Comparison of ENCODE assay signal across 31 cellular contexts in the genomic region with DNA sequence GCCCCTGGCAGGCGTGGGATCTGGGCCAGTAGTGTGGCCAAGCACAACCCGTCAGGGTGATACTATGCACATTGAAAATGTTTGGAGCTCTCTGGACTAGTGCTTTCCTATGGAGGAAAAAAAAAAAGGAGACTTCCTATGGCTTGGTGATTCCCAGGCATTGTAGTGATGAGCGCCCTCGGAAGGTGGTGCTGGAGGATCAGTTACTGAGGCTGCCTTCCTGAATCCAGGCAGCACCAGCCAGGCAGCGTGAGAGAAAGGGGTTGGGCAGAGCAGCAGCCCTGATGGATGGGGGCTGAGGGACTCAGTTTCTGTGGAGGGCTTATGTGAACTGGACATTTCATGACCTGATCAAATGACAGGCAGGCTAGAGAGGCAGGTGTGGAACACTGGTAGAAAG.
"Had no signal": no experiment of that assay in that cellular context is flagged by ENCODE, and none has a peak within 500 bp of the region (broad histone marks: within the 10 kb centered on the region; RNA-seq: fewer than 3 reads in every experiment).

No MANE protein-coding gene starts in this region.

- H3K4me1 Mint-ChIP-seq: activated naive CD4-positive, alpha-beta T cell treated with anti-CD3 and anti-CD28 coated beads, Interleukin-2, amount 10 ng/mL, durations not matched to agents 7 days and 5 days; immature natural killer cell; nephron had no signal

- H3K27ac ChIP-seq: ascending aorta, cardiac muscle cell, colonic mucosa, gastroesophageal sphincter, hepatocyte, left ventricle myocardium inferior, spleen, suprapubic skin, tibial artery, WERI-Rb-1 had no signal

- H3K79me2 ChIP-seq: hepatocyte had no signal

- H3K27me3 Mint-ChIP-seq: activated CD4-positive, alpha-beta memory T cell treated with anti-CD3 and anti-CD28 coated beads for 36 hours; activated T-cell treated with anti-CD3 and anti-CD28 coated beads, Interleukin-2, amount 50 U/mL, for 24 hours had no signal

- H3K4me3 ChIP-seq: ascending aorta, cardiac muscle cell, colonic mucosa, gastroesophageal sphincter, hepatocyte, left ventricle myocardium inferior, lung, spleen, suprapubic skin, tibial artery had no signal

- H3K27ac Mint-ChIP-seq: activated CD4-positive, alpha-beta memory T cell treated with anti-CD3 and anti-CD28 coated beads for 36 hours; activated CD4-positive, alpha-beta T cell treated with anti-CD3 and anti-CD28 coated beads, Interleukin-2, amount 10 ng/mL, durations not matched to agents 24 days and 14 days; activated naive CD4-positive, alpha-beta T cell treated with anti-CD3 and anti-CD28 coated beads, Interleukin-2, amount 10 ng/mL, durations not matched to agents 7 days and 5 days; activated naive CD8-positive, alpha-beta T cell treated with anti-CD3 and anti-CD28 coated beads, Interleukin-2, amount 10 ng/mL, durations not matched to agents 7 days and 5 days; activated T-cell treated with anti-CD3 and anti-CD28 coated beads, Interleukin-2, amount 50 U/mL, for 24 hours; immature natural killer cell; nephron; T-helper 1 cell treated with Interleukin-12 subunit alpha and Interleukin-12 subunit beta and Interleukin-4 antibody, amounts not matched to agents 30 μg/mL and 1 μg/mL, for 36 hours had no signal

- H3K9me3 ChIP-seq: ascending aorta, colonic mucosa, gastroesophageal sphincter, left ventricle myocardium inferior, spleen, suprapubic skin, tibial artery had no signal

- DNase-seq: activated CD4-positive, alpha-beta memory T cell treated with anti-CD3 and anti-CD28 coated beads for 36 hours; activated CD4-positive, alpha-beta T cell treated with anti-CD3 and anti-CD28 coated beads, Interleukin-2, amount 10 ng/mL, durations not matched to agents 24 days and 14 days; activated CD4-positive, CD25-positive, alpha-beta regulatory T cell treated with anti-CD3 and anti-CD28 coated beads, Interleukin-2, amount 50 U/mL, for 72 hours; activated CD8-positive, alpha-beta memory T cell treated with anti-CD3 and anti-CD28 coated beads, Interleukin-2, amount 50 U/mL, for 4 hours; activated gamma-delta T cell; activated naive CD4-positive, alpha-beta T cell treated with anti-CD3 and anti-CD28 coated beads, Interleukin-2, amount 10 ng/mL, durations not matched to agents 7 days and 5 days; activated naive CD8-positive, alpha-beta T cell treated with anti-CD3 and anti-CD28 coated beads, Interleukin-2, amount 10 ng/mL, durations not matched to agents 7 days and 5 days; activated T-cell treated with anti-CD3 and anti-CD28 coated beads, Interleukin-2, amount 50 U/mL, for 24 hours; cerebellar nuclear complex; colonic mucosa; effector memory CD4-positive, alpha-beta T cell; immature natural killer cell; kidney glomerular epithelial cell; left ventricle myocardium inferior; occipital lobe; right cardiac atrium; spleen; stimulated activated naive CD4-positive, alpha-beta T cell; T1000; tibial artery; WERI-Rb-1 had no signal

- ATAC-seq: gastroesophageal sphincter, right cardiac atrium had no signal

- H3K4me1 ChIP-seq: ascending aorta, colonic mucosa, left ventricle myocardium inferior, tibial artery had no signal

- H3K27me3 ChIP-seq: ascending aorta, cardiac muscle cell, colonic mucosa, spleen, suprapubic skin had no signal

- H3K9me3 Mint-ChIP-seq: activated CD4-positive, alpha-beta memory T cell treated with anti-CD3 and anti-CD28 coated beads for 36 hours; activated CD4-positive, alpha-beta T cell treated with anti-CD3 and anti-CD28 coated beads, Interleukin-2, amount 10 ng/mL, durations not matched to agents 24 days and 14 days; activated naive CD4-positive, alpha-beta T cell treated with anti-CD3 and anti-CD28 coated beads, Interleukin-2, amount 10 ng/mL, durations not matched to agents 7 days and 5 days; activated naive CD8-positive, alpha-beta T cell treated with anti-CD3 and anti-CD28 coated beads, Interleukin-2, amount 10 ng/mL, durations not matched to agents 7 days and 5 days; activated T-cell treated with anti-CD3 and anti-CD28 coated beads, Interleukin-2, amount 50 U/mL, for 24 hours; immature natural killer cell; nephron; T-helper 1 cell treated with Interleukin-12 subunit alpha and Interleukin-12 subunit beta and Interleukin-4 antibody, amounts not matched to agents 30 μg/mL and 1 μg/mL, for 36 hours had no signal

- H3K36me3 ChIP-seq: ascending aorta, cardiac muscle cell, colonic mucosa, gastroesophageal sphincter, left ventricle myocardium inferior, spleen, suprapubic skin, tibial artery, WERI-Rb-1 had no signal

- H3K36me3 Mint-ChIP-seq: activated CD4-positive, alpha-beta memory T cell treated with anti-CD3 and anti-CD28 coated beads for 36 hours; activated naive CD4-positive, alpha-beta T cell treated with anti-CD3 and anti-CD28 coated beads, Interleukin-2, amount 10 ng/mL, durations not matched to agents 7 days and 5 days; activated naive CD8-positive, alpha-beta T cell treated with anti-CD3 and anti-CD28 coated beads, Interleukin-2, amount 10 ng/mL, durations not matched to agents 7 days and 5 days; brain; immature natural killer cell had no signal

- FAIRE-seq: endothelial cell of umbilical vein had no signal

- H3K4me3 Mint-ChIP-seq: activated CD4-positive, alpha-beta memory T cell treated with anti-CD3 and anti-CD28 coated beads for 36 hours; activated CD4-positive, alpha-beta T cell treated with anti-CD3 and anti-CD28 coated beads, Interleukin-2, amount 10 ng/mL, durations not matched to agents 24 days and 14 days; activated naive CD4-positive, alpha-beta T cell treated with anti-CD3 and anti-CD28 coated beads, Interleukin-2, amount 10 ng/mL, durations not matched to agents 7 days and 5 days; activated naive CD8-positive, alpha-beta T cell treated with anti-CD3 and anti-CD28 coated beads, Interleukin-2, amount 10 ng/mL, durations not matched to agents 7 days and 5 days; activated T-cell treated with anti-CD3 and anti-CD28 coated beads, Interleukin-2, amount 50 U/mL, for 24 hours; brain; immature natural killer cell; nephron; T-helper 1 cell treated with Interleukin-12 subunit alpha and Interleukin-12 subunit beta and Interleukin-4 antibody, amounts not matched to agents 30 μg/mL and 1 μg/mL, for 36 hours had no signal

- H3K4me2 ChIP-seq: hepatocyte had no signal

- H2AFZ ChIP-seq: hepatocyte had no signal
